In genomic region chr12:100234591-100235304, GRCh38 we compare ENCODE assay signal across 8 cellular contexts. TPM values are rescaled to one million over a fixed set of nuclear protein-coding genes. Genes with fewer than 3 reads are reported as not detected.
DNase-seq lines count a peak whose midpoint lies in the region; ATAC-seq and TF ChIP-seq lines count a peak whose summit lies in the region.

No MANE protein-coding gene starts in this region.

- H2BK120ac ChIP-seq in H9 (ENCODE audit: low read depth, low read length, poor library complexity, severe bottlenecking): no peak overlapping the region

- H3K9me3 ChIP-seq in H9 (ENCODE audit: control insufficient read depth, low read depth, low read length): no peaks in the 10 kb centered on the region
- H3K9me3 ChIP-seq in thoracic aorta: no peaks in the 10 kb centered on the region

- no peak overlapping the region for H3K4me3 ChIP-seq in astrocyte of the spinal cord (ENCODE audit: low read depth, low read length)
- no peak overlapping the region for H3K4me3 ChIP-seq in thoracic aorta

- no peak overlapping the region for H3K18ac ChIP-seq in H9 (ENCODE audit: insufficient read length, low read depth, low read length)

- peak; percentile 76 for ATAC-seq in thoracic aorta (ENCODE audit: insufficient number of reproducible peaks, low FRiP score, low read depth)
- no peak for ATAC-seq in HG02588 (IDR thresholded peaks at IDR 0.05; ENCODE audit: unreplicated experiment)

- no peak overlapping the region for H2BK15ac ChIP-seq in H9 (ENCODE audit: low read depth, low read length)

- WGBS in H9 (ENCODE audit: extremely low coverage, insufficient read length, low lambda C conversion rate): no CpG with 5 or more reads among the region's 7 CpGs

- peaks cover 0 to 11% (median 0%) of the 10 kb centered on the region in 3 experiments; a peak in 2 of 7 replicates for H3K36me3 Mint-ChIP-seq in H9 (ENCODE audit: insufficient read depth in 1 of 3, low read depth in 3 of 3)
- no peaks in the 10 kb centered on the region for H3K36me3 Mint-ChIP-seq in immature natural killer cell

- H3K14ac ChIP-seq in H9 (ENCODE audit: insufficient read depth, low read length): no peak overlapping the region

- H4K8ac ChIP-seq in H9 (replicated peaks; ENCODE audit: insufficient read length, low read depth, low read length): no peak overlapping the region

- H3K27ac ChIP-seq in H9 (ENCODE audit: insufficient read length, low read depth, low read length) (no peak overlapping the region), thoracic aorta (no peak overlapping the region)

- H3K9ac ChIP-seq in H9 (ENCODE audit: extremely low read depth, insufficient read length, low read length): no peak overlapping the region

- no peak overlapping the region for H2BK5ac ChIP-seq in H9 (ENCODE audit: insufficient read length, low read length)

- no peak overlapping the region for H3K4me2 ChIP-seq in H9 (ENCODE audit: insufficient read depth, insufficient read length, low read length)

- no peaks in the 10 kb centered on the region for H3K27me3 Mint-ChIP-seq in H9 (ENCODE audit: low read depth)
- no peaks in the 10 kb centered on the region for H3K27me3 Mint-ChIP-seq in immature natural killer cell (ENCODE audit: low read depth in 3 of 3)

- H3K4me3 Mint-ChIP-seq in H9 (no peak overlapping the region), immature natural killer cell (no peak overlapping the region)

- TF ChIP-seq CTCF in H9 (conservative IDR thresholded peaks at IDR 0.05) (peak; percentile 73), astrocyte of the spinal cord (IDR thresholded peaks at IDR 0.05; ENCODE audit: low read depth, low read length) (peak; percentile 72), thoracic aorta (IDR thresholded peaks at IDR 0.05) (peak; percentile 73)

- H3K23me2 ChIP-seq in H9 (ENCODE audit: insufficient read length, low read depth, low read length, poor library complexity, severe bottlenecking): no peaks in the 10 kb centered on the region

- no peak overlapping the region for H2AK5ac ChIP-seq in H9 (ENCODE audit: insufficient read length, low read length)

- no peak overlapping the region for H3T11ph ChIP-seq in H9 (ENCODE audit: low read length)

- H3K23ac ChIP-seq in H9 (ENCODE audit: insufficient read length, low read depth, low read length): no peak overlapping the region

- H3K9me3 Mint-ChIP-seq in H9: no peaks in the 10 kb centered on the region
- no peaks in the 10 kb centered on the region for H3K9me3 Mint-ChIP-seq in immature natural killer cell

- no peak overlapping the region for H4K91ac ChIP-seq in H9 (ENCODE audit: insufficient read length, low read depth, low read length)

- no peaks in the 10 kb centered on the region for H3K79me2 ChIP-seq in H9 (ENCODE audit: insufficient read depth, low read length)

- no peak overlapping the region for H2BK20ac ChIP-seq in H9 (ENCODE audit: low read depth, low read length, poor library complexity, severe bottlenecking)

- H2AFZ ChIP-seq in H9 (ENCODE audit: low read length): no peak overlapping the region

- H4K20me1 ChIP-seq in H9 (ENCODE audit: control insufficient read depth, insufficient read depth, insufficient read length): no peaks in the 10 kb centered on the region

- in situ Hi-C loops in astrocyte of the spinal cord (cut with HindIII; ENCODE audit: low sequenced_read_pairs): no loop called here

- no peak overlapping the region for H3K56ac ChIP-seq in H9 (ENCODE audit: insufficient read length, low read depth, low read length)

- no peaks in the 10 kb centered on the region for H3K36me3 ChIP-seq in thoracic aorta

- H3K79me1 ChIP-seq in H9 (ENCODE audit: insufficient read depth, low read depth, low read length, poor library complexity, severe bottlenecking): no peaks in the 10 kb centered on the region

- H3K4me1 ChIP-seq in H9 (ENCODE audit: insufficient read depth, low read length) (no peaks in the 10 kb centered on the region), thoracic aorta (ENCODE audit: control insufficient read depth in 1 of 2, low read depth in 2 of 2) (peaks cover 0 to 7% of the 10 kb centered on the region in 2 donors)

- DNase-seq in EH (ENCODE audit: low read depth) (peak; percentile 61), H9 (no peak), NCI-H2029 (lab: John Stamatoyannopoulos, UW) (peak; percentile 23), astrocyte of the spinal cord (ENCODE audit: low read depth, low spot score) (peak; percentile 64), immature natural killer cell (peak in 2 of 3 donors; percentile 7 to 12), thoracic aorta (ENCODE audit: low spot score) (no peak), UCSD-AML1 (lab: John Stamatoyannopoulos, UW; ENCODE audit: unreplicated experiment) (no peak)

- H3K4me1 Mint-ChIP-seq in H9: 0 out of 4 replicates have a peak, but pooled peaks cover 0 to 4% of the 10 kb centered on the region in 2 experiments
- H3K4me1 Mint-ChIP-seq in immature natural killer cell: no peaks in the 10 kb centered on the region

- H3K27me3 ChIP-seq in H9 (ENCODE audit: insufficient read depth, low read length): no peaks in the 10 kb centered on the region
- H3K27me3 ChIP-seq in thoracic aorta (replicated peaks; ENCODE audit: insufficient read depth): no peaks in the 10 kb centered on the region

- H4K5ac ChIP-seq in H9 (ENCODE audit: insufficient read length, low read depth, low read length): no peak overlapping the region

- H2BK12ac ChIP-seq in H9 (ENCODE audit: insufficient read length, low read depth, low read length): no peak overlapping the region

- H3K4ac ChIP-seq in H9 (ENCODE audit: low read depth, low read length): no peak overlapping the region

- no peak overlapping the region for H3K27ac Mint-ChIP-seq in H9
- no peak overlapping the region for H3K27ac Mint-ChIP-seq in immature natural killer cell

RNA-seq across cellular contexts. Expression of gene DEPDC4, which starts 32.1 kb away (rescaled TPM):
- total RNA-seq in H9 (2021) (3.2 and 3.4 TPM in 2 replicates), thoracic aorta (not detected)
- polyA plus RNA-seq in immature natural killer cell: under 1 TPM in 1 of 3 donors, not detected in 2; 0.29 TPM

RNA-seq across cellular contexts. Expression of gene SCYL2, which starts 32.2 kb away (rescaled TPM):
- 41.4 and 42.0 TPM in 2 replicates for total RNA-seq in H9 (2021)
- 10 to 100 TPM; 25.3 to 34.3 (median 29.9) TPM for polyA plus RNA-seq in immature natural killer cell
- 10 to 100 TPM; 44.8 to 52.3 TPM for total RNA-seq in thoracic aorta

RNA-seq across cellular contexts. Expression of gene ACTR6, which starts 34.1 kb away (rescaled TPM):
- total RNA-seq in H9 (2021) (34.9 and 36.5 TPM in 2 replicates), thoracic aorta (100 to 1,000 TPM in 1 of 2 donors, 10 to 100 TPM in 1; 17.6 to 130 TPM)
- polyA plus RNA-seq in immature natural killer cell: 10 to 100 TPM; 40.6 to 54.6 (median 41.3) TPM

Comparison
In these comparisons a context has a peak if more than half of its experiments do, and no peak if none do; other contexts are left out.
1. DNase-seq: peak in EH (single experiment), NCI-H2029 (single experiment), astrocyte of the spinal cord (single experiment) and immature natural killer cell (2 of 3); none in H9 (single experiment), thoracic aorta (single experiment) and UCSD-AML1 (single experiment).
2. Peak in every context shown above with its lines, with median percentiles within 50 percentile points of each other: CTCF ChIP-seq.